8 cellular contexts compared by ENCODE assay signal in genomic region chr16:81478876-81479496, GRCh38. TPM values are rescaled to one million over a fixed set of nuclear protein-coding genes. Genes with fewer than 3 reads are reported as not detected.
DNase-seq lines count a peak whose midpoint lies in the region; ATAC-seq and TF ChIP-seq lines count a peak whose summit lies in the region.

No MANE protein-coding gene starts in this region.

- peak overlapping the region; percentile 33 for H3K27ac ChIP-seq in adipose tissue (ENCODE audit: low read depth, low read length)

- no peak for DNase-seq in activated CD8-positive, alpha-beta memory T cell treated with anti-CD3 and anti-CD28 coated beads, Interleukin-2, amount 10 ng/mL, durations not matched to agents 7 days and 5 days
- no peak for DNase-seq in activated CD8-positive, alpha-beta memory T cell treated with anti-CD3 and anti-CD28 coated beads, Interleukin-2, amount 50 U/mL, for 48 hours
- peak; percentile 40 for DNase-seq in natural killer cell
- no peak for DNase-seq in amniotic stem cell (lab: John Stamatoyannopoulos, UW)
- no peak for DNase-seq in stimulated activated CD4-positive, alpha-beta T cell treated with anti-CD3 and anti-CD28 coated beads, Interleukin-4, amount 100 ng/mL, for 24 hours

- H3K27ac Mint-ChIP-seq in activated CD8-positive, alpha-beta memory T cell treated with anti-CD3 and anti-CD28 coated beads, Interleukin-2, amount 10 ng/mL, durations not matched to agents 7 days and 5 days: peak overlapping the region; percentile 20
- H3K27ac Mint-ChIP-seq in natural killer cell: peak overlapping the region; percentile 88 to 97

- CTCF ChIA-PET in activated CD8-positive, alpha-beta memory T cell treated with anti-CD3 and anti-CD28 coated beads, Interleukin-2, amount 10 ng/mL, durations not matched to agents 7 days and 5 days (lab: Charles Lee): interaction anchor here (0.8 to 1.4 kb wide), 2 partner anchors 9 to 43 kb away, joined by 3 to 5 read pairs; no protein-coding TSS in a partner anchor

- H3K4me3 Mint-ChIP-seq in activated CD8-positive, alpha-beta memory T cell treated with anti-CD3 and anti-CD28 coated beads, Interleukin-2, amount 10 ng/mL, durations not matched to agents 7 days and 5 days: peak overlapping the region; percentile 1
- peak overlapping the region; percentile 92 for H3K4me3 Mint-ChIP-seq in natural killer cell

- WGBS in adipose tissue, 3 donors: 28 to 48% (median 42%) methylated on average over 13 of the region's 13 CpGs

- H3K27me3 Mint-ChIP-seq in activated CD8-positive, alpha-beta memory T cell treated with anti-CD3 and anti-CD28 coated beads, Interleukin-2, amount 10 ng/mL, durations not matched to agents 7 days and 5 days: no peaks in the 10 kb centered on the region
- no peaks in the 10 kb centered on the region for H3K27me3 Mint-ChIP-seq in natural killer cell (ENCODE audit: low read depth in 2 of 2)

- no peaks in the 10 kb centered on the region for H3K9me3 Mint-ChIP-seq in activated CD8-positive, alpha-beta memory T cell treated with anti-CD3 and anti-CD28 coated beads, Interleukin-2, amount 10 ng/mL, durations not matched to agents 7 days and 5 days (ENCODE audit: low read depth)
- no peaks in the 10 kb centered on the region for H3K9me3 Mint-ChIP-seq in natural killer cell

- peak; percentile 18 for ATAC-seq in activated CD8-positive, alpha-beta memory T cell treated with anti-CD3 and anti-CD28 coated beads, Interleukin-2, amount 10 ng/mL, durations not matched to agents 7 days and 5 days
- peak; percentile 48 for ATAC-seq in HG03135 (IDR thresholded peaks at IDR 0.05; ENCODE audit: unreplicated experiment)
- ATAC-seq in natural killer cell: peak; percentile 59 to 66 (median 63)
- no peak for ATAC-seq in HG03025 (IDR thresholded peaks at IDR 0.05; ENCODE audit: low FRiP score, unreplicated experiment)

- H3K36me3 Mint-ChIP-seq in activated CD8-positive, alpha-beta memory T cell treated with anti-CD3 and anti-CD28 coated beads, Interleukin-2, amount 10 ng/mL, durations not matched to agents 7 days and 5 days: peaks cover 28% of the 10 kb centered on the region
- H3K36me3 Mint-ChIP-seq in natural killer cell: no peaks in the 10 kb centered on the region

- peaks cover 93% of the 10 kb centered on the region for H3K4me1 Mint-ChIP-seq in activated CD8-positive, alpha-beta memory T cell treated with anti-CD3 and anti-CD28 coated beads, Interleukin-2, amount 10 ng/mL, durations not matched to agents 7 days and 5 days
- peaks cover 78 to 93% of the 10 kb centered on the region in 2 donors for H3K4me1 Mint-ChIP-seq in natural killer cell

- TF ChIP-seq CTCF in natural killer cell (IDR thresholded peaks at IDR 0.05): no peak

- intact Hi-C loops in natural killer cell (cut with micrococcal nuclease): loop anchor here (2.0 kb wide), 1 partner anchor 36 kb away; no protein-coding TSS in a partner anchor

RNA-seq across cellular contexts. Expression of gene CMIP, which starts 34.4 kb away (rescaled TPM):
- total RNA-seq in activated CD8-positive, alpha-beta memory T cell treated with anti-CD3 and anti-CD28 coated beads, Interleukin-2, amount 10 ng/mL, durations not matched to agents 7 days and 5 days: 10 to 100 TPM; 77.4 to 98.8 TPM
- 10 to 100 TPM in 2 of 3 donors, 1 to 10 TPM in 1; 9.2 to 22.9 (median 13.3) TPM for polyA plus RNA-seq in adipose tissue
- total RNA-seq in natural killer cell: 100 to 1,000 TPM in 1 of 3 donors, 10 to 100 TPM in 2; 88.2 to 115 (median 91.5) TPM
